14 cellular contexts compared by ENCODE assay signal in the genomic region with DNA sequence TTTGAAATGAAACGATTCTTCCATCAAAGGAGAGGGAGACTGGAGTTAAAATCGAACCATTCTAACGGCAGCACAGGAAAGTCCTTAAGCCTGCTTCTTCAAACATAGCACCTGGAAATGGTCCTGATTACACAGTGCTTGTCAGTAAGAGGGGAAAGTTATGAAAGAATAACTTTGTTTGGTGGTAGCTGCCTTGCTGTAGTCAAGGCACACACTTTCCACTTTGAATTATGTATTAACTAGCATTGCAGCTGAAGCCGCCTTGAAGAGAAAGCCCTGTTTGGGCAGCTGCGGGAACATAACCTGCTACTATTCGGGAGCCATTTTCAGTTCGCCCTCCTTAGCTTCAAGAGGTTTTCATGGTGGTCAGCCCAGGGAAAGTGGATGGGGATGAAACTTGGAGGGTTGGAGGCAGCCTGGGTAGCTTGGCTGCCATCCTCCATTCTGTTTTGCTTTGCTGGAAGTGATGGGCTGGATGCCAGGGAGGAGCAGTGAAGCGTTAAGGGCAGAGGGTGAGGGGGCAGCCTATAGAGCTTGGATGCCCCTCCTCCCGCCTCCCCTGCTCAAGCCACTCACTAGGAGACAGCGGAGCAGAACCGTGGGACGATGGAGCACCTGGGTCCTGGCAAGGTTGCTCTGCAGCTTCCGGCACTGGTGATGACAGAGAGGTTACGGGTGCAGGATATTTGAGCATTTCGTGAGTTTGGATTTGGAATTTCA. TPM values are rescaled to one million over a fixed set of nuclear protein-coding genes. Genes with fewer than 3 reads are reported as not detected.
DNase-seq lines count a peak whose midpoint lies in the region; ATAC-seq, FAIRE-seq and TF ChIP-seq lines count a peak whose summit lies in the region.
"Had no signal": no experiment of that assay in that cellular context is flagged by ENCODE, and none has a peak within 500 bp of the region (broad histone marks: within the 10 kb centered on the region; RNA-seq: fewer than 3 reads in every experiment).

No MANE protein-coding gene starts in this region.

- POLR2A ChIA-PET in HepG2 (lab: Yijun Ruan, JAX), result interaction anchor here (0.9 to 1.6 kb wide), 2 partner anchors 10 to 32 kb away, joined by 3 read pairs; a partner anchor contains a TSS

- TF ChIP-seq EP300 in HepG2 (IDR thresholded peaks at IDR 0.05; ENCODE audit: low read depth in 2 of 2, low read length in 2 of 2) (no peak), HepG2 (CRISPR knock-in tag; IDR thresholded peaks at IDR 0.05; ENCODE audit: borderline replicate concordance) (no peak)

- H3K4me1 ChIP-seq in HepG2 (ENCODE audit: insufficient read depth, low read length) (peaks cover 23% of the 10 kb centered on the region), right lobe of liver (peaks cover 0 to 3% (median 0%) of the 10 kb centered on the region in 4 donors), esophagus squamous epithelium (peaks cover 8 to 47% (median 9%) of the 10 kb centered on the region in 3 donors), upper lobe of right lung (no peaks in the 10 kb centered on the region)

- peak overlapping the region; percentile 29 to 56 (median 31) for H3K4me3 ChIP-seq in HepG2 (replicated peaks in 1 of 3; ENCODE audit: insufficient read depth in 1 of 3, low read depth in 2 of 3, low read length in 3 of 3)
- no peak overlapping the region for H3K4me3 ChIP-seq in right lobe of liver
- H3K4me3 ChIP-seq in esophagus squamous epithelium, result no peak overlapping the region
- peak overlapping the region; percentile 30 for H3K4me3 ChIP-seq in upper lobe of right lung
- H3K4me3 ChIP-seq: right atrium auricular region had no signal

- H3K36me3 ChIP-seq in HepG2 (replicated peaks in 1 of 2; ENCODE audit: control insufficient read depth in 1 of 2, insufficient read depth in 2 of 2, low read length in 2 of 2) (no peaks in the 10 kb centered on the region), right lobe of liver (no peaks in the 10 kb centered on the region), esophagus squamous epithelium (no peaks in the 10 kb centered on the region), upper lobe of right lung (no peaks in the 10 kb centered on the region)
- H3K36me3 ChIP-seq: right atrium auricular region had no signal

- no peaks in the 10 kb centered on the region for H4K20me1 ChIP-seq in HepG2 (ENCODE audit: insufficient read depth, low read length)

- peak overlapping the region; percentile 77 for H3K4me2 ChIP-seq in HepG2 (ENCODE audit: low read depth, low read length)

- peaks cover 4 to 38% of the 10 kb centered on the region in 2 experiments; a peak in 4 of 5 replicates for H3K27me3 ChIP-seq in HepG2 (ENCODE audit: control insufficient read depth in 1 of 2, insufficient read depth in 2 of 2, low read length in 2 of 2)
- no peaks in the 10 kb centered on the region for H3K27me3 ChIP-seq in right lobe of liver
- H3K27me3 ChIP-seq in esophagus squamous epithelium, result no peaks in the 10 kb centered on the region
- H3K27me3 ChIP-seq in upper lobe of right lung, result no peaks in the 10 kb centered on the region
- H3K27me3 ChIP-seq: right atrium auricular region had no signal

- TF ChIP-seq RAD21 in HepG2 (CRISPR knock-in tag; IDR thresholded peaks at IDR 0.05), result no peak

- BruUV-seq in HepG2 (replicated peaks; lab: Mats Ljungman, UMichigan), result no TSS peak

- H3K9ac ChIP-seq in HepG2 (ENCODE audit: insufficient read depth, low read depth, low read length), result no peak overlapping the region

- H2AFZ ChIP-seq in HepG2 (ENCODE audit: low read length), result no peak overlapping the region

- ATAC-seq in HepG2, result peak; percentile 50
- ATAC-seq in right lobe of liver, result no peak
- peak; percentile 81 for ATAC-seq in upper lobe of right lung
- no peak for ATAC-seq in GM18498 (IDR thresholded peaks at IDR 0.05; ENCODE audit: unreplicated experiment)
- ATAC-seq in HG03342 (IDR thresholded peaks at IDR 0.05; ENCODE audit: unreplicated experiment), result no peak
- ATAC-seq: stimulated activated naive CD8-positive, alpha-beta T cell treated with anti-CD3 and anti-CD28 coated beads, Interleukin-15, Interleukin-2, amounts not matched to agents 100 U/mL and 50 U/mL, for 24 hours had no signal

- H3K79me2 ChIP-seq in HepG2 (ENCODE audit: insufficient read depth, low read length), result no peaks in the 10 kb centered on the region

- TF ChIP-seq CTCF in HepG2 (CRISPR knock-in tag; IDR thresholded peaks at IDR 0.05) (no peak), right lobe of liver (IDR thresholded peaks at IDR 0.05) (no peak), esophagus squamous epithelium (IDR thresholded peaks at IDR 0.05) (no peak), upper lobe of right lung (IDR thresholded peaks at IDR 0.05) (no peak)

- WGBS in HepG2 (ENCODE audit: low lambda C conversion rate), result 12% methylated on average over 15 of the region's 15 CpGs
- WGBS in right lobe of liver (ENCODE audit: insufficient coverage, low coverage, low lambda C conversion rate, missing lambda C conversion rate), result 55% methylated on average over 7 of the region's 15 CpGs
- 28 to 39% methylated on average over 13 to 15 of the region's 15 CpGs for WGBS in esophagus squamous epithelium, 2 donors

- no peak overlapping the region for H3K27ac ChIP-seq in HepG2 (ENCODE audit: extremely low read length, insufficient read depth, low read length)
- H3K27ac ChIP-seq in right lobe of liver, result no peak overlapping the region
- peak overlapping the region; percentile 39 to 64 (median 43) for H3K27ac ChIP-seq in esophagus squamous epithelium
- peak overlapping the region; percentile 81 for H3K27ac ChIP-seq in upper lobe of right lung
- H3K27ac ChIP-seq: right atrium auricular region had no signal

- in situ Hi-C loops in HepG2 (cut with HindIII; ENCODE audit: extremely low pct_ligation_motif_present, low pct_unique_long_range_greater_than_20kb) (loop anchor here (10.0 to 25.0 kb wide), 2 partner anchors 105 to 388 kb away; no protein-coding TSS in a partner anchor), G401 (cut with HindIII; ENCODE audit: low sequenced_read_pairs) (no loop called here)

- TF ChIP-seq POLR2A in HepG2 (IDR thresholded peaks at IDR 0.05; ENCODE audit: insufficient read depth in 1 of 2, low read depth in 2 of 2, low read length in 2 of 2) (no peak), right lobe of liver (IDR thresholded peaks at IDR 0.05) (no peak), esophagus squamous epithelium (IDR thresholded peaks at IDR 0.05) (no peak)

- no peak for DNase-seq in HepG2 (ENCODE audit: low spot score)
- no peak for DNase-seq in right lobe of liver
- DNase-seq in NCI-H510A treated with DMSO at 0.1 percent for 48 hours (lab: John Stamatoyannopoulos, UW), result peak; percentile 79
- no peak for DNase-seq in esophagus squamous epithelium (lab: John Stamatoyannopoulos, UW)
- peak; percentile 66 for DNase-seq in upper lobe of right lung
- no peak for DNase-seq in G401 (ENCODE audit: low spot score)
- DNase-seq: activated CD4-positive, CD25-positive, alpha-beta regulatory T cell; activated T-cell treated with anti-CD3 and anti-CD28 coated beads for 4 hours; H7; stimulated activated naive CD8-positive, alpha-beta T cell treated with anti-CD3 and anti-CD28 coated beads, Interleukin-15, Interleukin-2, amounts not matched to agents 100 U/mL and 50 U/mL, for 24 hours had no signal

- CTCF ChIA-PET in HepG2 (lab: Yijun Ruan, JAX; ENCODE audit: low intra/inter-chr PET ratio, low total read pairs), result no interaction called here

- intact Hi-C loops in HepG2 (cut with micrococcal nuclease; ENCODE audit: unreplicated experiment), result loop anchor here (10.0 kb wide), 1 partner anchor 105 kb away; no protein-coding TSS in a partner anchor
- intact Hi-C loops in right lobe of liver (cut with DNase I), result loop anchor here (10.0 kb wide), 2 partner anchors 55 to 195 kb away; no protein-coding TSS in a partner anchor
- intact Hi-C loops in esophagus squamous epithelium (cut with DNase I), result loop anchor here (10.0 kb wide), 1 partner anchor 105 kb away; no protein-coding TSS in a partner anchor
- intact Hi-C loops in upper lobe of right lung (cut with DNase I), result no loop called here

- H3K9me3 ChIP-seq in HepG2 (ENCODE audit: low read length) (no peaks in the 10 kb centered on the region), right lobe of liver (no peaks in the 10 kb centered on the region), esophagus squamous epithelium (no peaks in the 10 kb centered on the region), upper lobe of right lung (no peaks in the 10 kb centered on the region)
- H3K9me3 ChIP-seq: right atrium auricular region had no signal

- no peak for FAIRE-seq in HepG2 (lab: Jason Lieb, UNC)
- FAIRE-seq: G401.6 had no signal

RNA-seq across cellular contexts. Expression of a gene that starts 5.2 kb away (rescaled TPM):
- total RNA-seq in HepG2 (2016; rRNA removed; fragmentation: Illumina TruSeq; extraction: Trizol) (0.04 TPM in 1 of 2 replicates, not detected in the other), right lobe of liver (1 to 10 TPM in 1 of 6 experiments, under 1 TPM in 5; 0.39 to 1.0 (median 0.63) TPM), esophagus squamous epithelium (100 to 1,000 TPM in 1 of 4 donors, 10 to 100 TPM in 3; 15.8 to 103 (median 51.4) TPM), upper lobe of right lung (8.2 TPM)
- total RNA-seq in HepG2 (2016; cell fraction: cytosol; rRNA removed; fragmentation: Illumina TruSeq; extraction: Trizol; ENCODE audit: low read depth), result 0.09 TPM in 1 of 2 replicates, not detected in the other
- 0.13 and 0.36 TPM in 2 replicates for total RNA-seq in HepG2 (2016; cell fraction: insoluble cytoplasmic fraction; rRNA removed; fragmentation: Illumina TruSeq; extraction: Trizol)
- 0.14 and 0.19 TPM in 2 replicates for total RNA-seq in HepG2 (2016; cell fraction: membrane; rRNA removed; fragmentation: Illumina TruSeq; extraction: Trizol)
- total RNA-seq in HepG2 (2016; cell fraction: nucleus; rRNA removed; fragmentation: Illumina TruSeq; extraction: Trizol), result 0.19 and 0.22 TPM in 2 replicates
- polyA plus RNA-seq in HepG2 (2011; rRNA removed), result 0.30 and 0.64 TPM in 2 replicates
- 0.28 and 0.32 TPM in 2 replicates for polyA plus RNA-seq in HepG2 (2011; cell fraction: cytosol; rRNA removed)
- polyA plus RNA-seq in HepG2 (2011; cell fraction: nucleus; rRNA removed), result 1.3 and 1.4 TPM in 2 replicates
- 0.47 and 0.52 TPM in 2 replicates for polyA plus RNA-seq in HepG2 (2012)
- polyA plus RNA-seq in HepG2 (2016; cell fraction: cytosol; fragmentation: Illumina TruSeq; extraction: Trizol; ENCODE audit: low read depth), result 0.10 TPM in 1 of 2 replicates, not detected in the other
- polyA plus RNA-seq in HepG2 (2016; cell fraction: insoluble cytoplasmic fraction; fragmentation: Illumina TruSeq; extraction: Trizol; ENCODE audit: low read depth), result 0.09 and 0.12 TPM in 2 replicates
- 0.08 and 0.29 TPM in 2 replicates for polyA plus RNA-seq in HepG2 (2016; cell fraction: membrane; fragmentation: Illumina TruSeq; extraction: Trizol; ENCODE audit: low read depth)
- 0.79 and 0.96 TPM in 2 replicates for polyA plus RNA-seq in HepG2 (2016; cell fraction: nucleus; fragmentation: Illumina TruSeq; extraction: Trizol; ENCODE audit: insufficient read depth, low read depth)
- 1.4 and 2.2 TPM in 2 replicates for polyA minus RNA-seq in HepG2 (2011; rRNA and poly(A)+ RNA removed; ENCODE audit: low replicate concordance)
- polyA minus RNA-seq in HepG2 (2011; cell fraction: cytosol; rRNA and poly(A)+ RNA removed), result 0.30 TPM in 1 of 2 replicates, not detected in the other
- polyA minus RNA-seq in HepG2 (2011; cell fraction: nucleus; rRNA and poly(A)+ RNA removed), result 0.99 and 1.4 TPM in 2 replicates
- 0.06 and 2.6 TPM in 2 replicates for total RNA-seq in G401 (2014; rRNA removed; shearing (Covaris generic))

RNA-seq across cellular contexts. Expression of a gene that starts 32.2 kb away (rescaled TPM):
- total RNA-seq in HepG2 (2016; rRNA removed; fragmentation: Illumina TruSeq; extraction: Trizol) (37.2 and 64.1 TPM in 2 replicates), right lobe of liver (10 to 100 TPM; 56.6 to 78.3 (median 65.4) TPM), esophagus squamous epithelium (10 to 100 TPM; 51.2 to 83.4 (median 63.4) TPM), upper lobe of right lung (97.3 TPM)
- total RNA-seq in HepG2 (2016; cell fraction: cytosol; rRNA removed; fragmentation: Illumina TruSeq; extraction: Trizol; ENCODE audit: low read depth), result 15.9 and 16.0 TPM in 2 replicates
- total RNA-seq in HepG2 (2016; cell fraction: insoluble cytoplasmic fraction; rRNA removed; fragmentation: Illumina TruSeq; extraction: Trizol), result 45.2 and 61.3 TPM in 2 replicates
- total RNA-seq in HepG2 (2016; cell fraction: membrane; rRNA removed; fragmentation: Illumina TruSeq; extraction: Trizol), result 36.4 and 42.2 TPM in 2 replicates
- 25.4 and 28.1 TPM in 2 replicates for total RNA-seq in HepG2 (2016; cell fraction: nucleus; rRNA removed; fragmentation: Illumina TruSeq; extraction: Trizol)
- polyA plus RNA-seq in HepG2 (2011; rRNA removed), result 67.5 and 74.3 TPM in 2 replicates
- polyA plus RNA-seq in HepG2 (2011; cell fraction: cytosol; rRNA removed), result 71.6 and 77.6 TPM in 2 replicates
- polyA plus RNA-seq in HepG2 (2011; cell fraction: nucleus; rRNA removed), result 34.1 and 36.4 TPM in 2 replicates
- polyA plus RNA-seq in HepG2 (2012), result 47.0 and 51.3 TPM in 2 replicates
- polyA plus RNA-seq in HepG2 (2016; cell fraction: cytosol; fragmentation: Illumina TruSeq; extraction: Trizol; ENCODE audit: low read depth), result 18.3 and 28.8 TPM in 2 replicates
- polyA plus RNA-seq in HepG2 (2016; cell fraction: insoluble cytoplasmic fraction; fragmentation: Illumina TruSeq; extraction: Trizol; ENCODE audit: low read depth), result 123 and 124 TPM in 2 replicates
- 44.9 and 57.1 TPM in 2 replicates for polyA plus RNA-seq in HepG2 (2016; cell fraction: membrane; fragmentation: Illumina TruSeq; extraction: Trizol; ENCODE audit: low read depth)
- polyA plus RNA-seq in HepG2 (2016; cell fraction: nucleus; fragmentation: Illumina TruSeq; extraction: Trizol; ENCODE audit: insufficient read depth, low read depth), result 55.2 and 67.8 TPM in 2 replicates
- polyA minus RNA-seq in HepG2 (2011; rRNA and poly(A)+ RNA removed; ENCODE audit: low replicate concordance), result 127 and 272 TPM in 2 replicates
- polyA minus RNA-seq in HepG2 (2011; cell fraction: cytosol; rRNA and poly(A)+ RNA removed), result 48.2 and 50.4 TPM in 2 replicates
- polyA minus RNA-seq in HepG2 (2011; cell fraction: nucleus; rRNA and poly(A)+ RNA removed), result 17.3 and 20.1 TPM in 2 replicates
- total RNA-seq in G401 (2014; rRNA removed; shearing (Covaris generic)), result 196 and 268 TPM in 2 replicates

RNA-seq across cellular contexts. Expression of a gene that starts 32.2 kb away (rescaled TPM):
- total RNA-seq in HepG2 (2016; rRNA removed; fragmentation: Illumina TruSeq; extraction: Trizol), result 30.0 and 57.1 TPM in 2 replicates
- 37.9 and 40.6 TPM in 2 replicates for total RNA-seq in HepG2 (2016; cell fraction: cytosol; rRNA removed; fragmentation: Illumina TruSeq; extraction: Trizol; ENCODE audit: low read depth)
- total RNA-seq in HepG2 (2016; cell fraction: insoluble cytoplasmic fraction; rRNA removed; fragmentation: Illumina TruSeq; extraction: Trizol), result 26.3 and 63.5 TPM in 2 replicates
- total RNA-seq in HepG2 (2016; cell fraction: membrane; rRNA removed; fragmentation: Illumina TruSeq; extraction: Trizol), result 33.1 and 34.6 TPM in 2 replicates
- total RNA-seq in HepG2 (2016; cell fraction: nucleus; rRNA removed; fragmentation: Illumina TruSeq; extraction: Trizol), result 37.9 and 38.1 TPM in 2 replicates
- 85.8 and 91.2 TPM in 2 replicates for polyA plus RNA-seq in HepG2 (2011; rRNA removed)
- polyA plus RNA-seq in HepG2 (2011; cell fraction: cytosol; rRNA removed), result 70.4 and 88.9 TPM in 2 replicates
- 58.2 and 63.9 TPM in 2 replicates for polyA plus RNA-seq in HepG2 (2011; cell fraction: nucleus; rRNA removed)
- 65.9 and 68.1 TPM in 2 replicates for polyA plus RNA-seq in HepG2 (2012)
- polyA plus RNA-seq in HepG2 (2016; cell fraction: cytosol; fragmentation: Illumina TruSeq; extraction: Trizol; ENCODE audit: low read depth), result 21.9 and 27.0 TPM in 2 replicates
- 119 and 121 TPM in 2 replicates for polyA plus RNA-seq in HepG2 (2016; cell fraction: insoluble cytoplasmic fraction; fragmentation: Illumina TruSeq; extraction: Trizol; ENCODE audit: low read depth)
- polyA plus RNA-seq in HepG2 (2016; cell fraction: membrane; fragmentation: Illumina TruSeq; extraction: Trizol; ENCODE audit: low read depth), result 30.9 and 36.3 TPM in 2 replicates
- polyA plus RNA-seq in HepG2 (2016; cell fraction: nucleus; fragmentation: Illumina TruSeq; extraction: Trizol; ENCODE audit: insufficient read depth, low read depth), result 71.6 and 78.5 TPM in 2 replicates
- polyA minus RNA-seq in HepG2 (2011; rRNA and poly(A)+ RNA removed; ENCODE audit: low replicate concordance), result 126 and 208 TPM in 2 replicates
- polyA minus RNA-seq in HepG2 (2011; cell fraction: cytosol; rRNA and poly(A)+ RNA removed), result 51.0 and 51.2 TPM in 2 replicates
- 59.6 and 65.4 TPM in 2 replicates for polyA minus RNA-seq in HepG2 (2011; cell fraction: nucleus; rRNA and poly(A)+ RNA removed)
- 10 to 100 TPM; 13.9 to 22.2 (median 19.6) TPM for total RNA-seq in right lobe of liver
- 10 to 100 TPM; 18.3 to 42.2 (median 28.6) TPM for total RNA-seq in esophagus squamous epithelium
- 36.5 TPM for total RNA-seq in upper lobe of right lung
- 66.4 and 89.9 TPM in 2 replicates for total RNA-seq in G401 (2014; rRNA removed; shearing (Covaris generic))

Comparison
In these comparisons a context has a peak if more than half of its experiments do, and no peak if none do; other contexts are left out.
1. ATAC-seq: peak in HepG2 (single experiment) and upper lobe of right lung (single experiment); none in right lobe of liver (0 of 4), GM18498 (single experiment) and HG03342 (single experiment).
2. H3K4me3 ChIP-seq: peak in HepG2 (3 of 3) and upper lobe of right lung (single experiment); none in right lobe of liver (0 of 3) and esophagus squamous epithelium (0 of 4).
3. DNase-seq: peak in NCI-H510A treated with DMSO at 0.1 percent for 48 hours (single experiment) and upper lobe of right lung (single experiment); none in HepG2 (single experiment), right lobe of liver (0 of 3), esophagus squamous epithelium (single experiment) and G401 (single experiment).
4. H3K27ac ChIP-seq: peak in esophagus squamous epithelium (4 of 4) and upper lobe of right lung (single experiment); none in HepG2 (single experiment) and right lobe of liver (0 of 3).